ENCODE assay signal across 21 cellular contexts in genomic region chr5:119370521-119370920, GRCh38. TPM values are rescaled to one million over a fixed set of nuclear protein-coding genes. Genes with fewer than 3 reads are reported as not detected.
A peak's percentile ranks its signal among the peaks of the same experiment; 100 is the strongest.
DNase-seq lines count a peak whose midpoint lies in the region; ATAC-seq and TF ChIP-seq lines count a peak whose summit lies in the region.
"Had no signal": no experiment of that assay in that cellular context is flagged by ENCODE, and none has a peak within 500 bp of the region (broad histone marks: within the 10 kb centered on the region; RNA-seq: fewer than 3 reads in every experiment).

No MANE protein-coding gene starts in this region.

- no peaks in the 10 kb centered on the region for H3K27me3 ChIP-seq in CD4-positive, alpha-beta memory T cell (ENCODE audit: insufficient read depth, low read length)
- H3K27me3 ChIP-seq in transverse colon: no peaks in the 10 kb centered on the region
- H3K27me3 ChIP-seq: BLaER1 had no signal

- no peak for TF ChIP-seq EP300 in transverse colon (IDR thresholded peaks at IDR 0.05; ENCODE audit: low read depth)

- H3K9me3 ChIP-seq in CD4-positive, alpha-beta memory T cell (ENCODE audit: control insufficient read depth in 1 of 2, low read length in 2 of 2): no peaks in the 10 kb centered on the region
- no peaks in the 10 kb centered on the region for H3K9me3 ChIP-seq in transverse colon
- H3K9me3 ChIP-seq: left ventricle myocardium inferior, thoracic aorta had no signal

- peaks cover 85% of the 10 kb centered on the region for H3K4me1 ChIP-seq in CD4-positive, alpha-beta memory T cell (ENCODE audit: insufficient read depth, low read length)
- peaks cover 0 to 29% (median 8%) of the 10 kb centered on the region in 4 donors for H3K4me1 ChIP-seq in transverse colon

- in situ Hi-C loops in transverse colon (cut with MboI; ENCODE audit: low pct_ligation_motif_present in 1 of 4, low pct_unique_long_range_greater_than_20kb in 1 of 4, low sequenced_read_pairs in 3 of 4): no loop called here

- CTCF ChIA-PET in CD4-positive, alpha-beta memory T cell (lab: Charles Lee; ENCODE audit: partially characterized antibody): interaction anchor here (1.5 to 5.8 kb wide), 6 partner anchors 8 to 55 kb away, joined by 3 to 25 read pairs (median 10); no protein-coding TSS in a partner anchor

- H3K4me3 Mint-ChIP-seq in CD4-positive, alpha-beta memory T cell: peak overlapping the region in 1 of 8 donors; percentile 83
- H3K4me3 Mint-ChIP-seq in activated naive CD8-positive, alpha-beta T cell treated with anti-CD3 and anti-CD28 coated beads, Interleukin-2, amount 50 U/mL, for 24 hours: peak overlapping the region; percentile 80
- peak overlapping the region in 6 of 8 donors; percentile 35 to 88 (median 66) for H3K4me3 Mint-ChIP-seq in naive B cell
- H3K4me3 Mint-ChIP-seq: brain; T-helper 2 cell treated with Interferon-gamma antibody and Interleukin-4, amounts not matched to agents 5 μg/mL and 100 μg/mL, for 36 hours had no signal

- H3K27ac ChIP-seq in CD4-positive, alpha-beta memory T cell (ENCODE audit: low read depth, low read length): no peak overlapping the region
- no peak overlapping the region for H3K27ac ChIP-seq in caudate nucleus (ENCODE audit: low read depth, low read length)
- no peak overlapping the region for H3K27ac ChIP-seq in transverse colon
- H3K27ac ChIP-seq: BLaER1, HL-60, left ventricle myocardium inferior had no signal

- peak overlapping the region in 6 of 7 donors; percentile 15 to 89 (median 42) for H3K27ac Mint-ChIP-seq in CD4-positive, alpha-beta memory T cell
- H3K27ac Mint-ChIP-seq in activated naive CD8-positive, alpha-beta T cell treated with anti-CD3 and anti-CD28 coated beads, Interleukin-2, amount 50 U/mL, for 24 hours: peak overlapping the region; percentile 100
- H3K27ac Mint-ChIP-seq in naive B cell: peak overlapping the region; percentile 73 to 95 (median 82)
- H3K27ac Mint-ChIP-seq: brain had no signal

- H3K4me1 Mint-ChIP-seq in CD4-positive, alpha-beta memory T cell: peaks cover 63 to 85% (median 72%) of the 10 kb centered on the region in 4 donors
- H3K4me1 Mint-ChIP-seq in activated naive CD8-positive, alpha-beta T cell treated with anti-CD3 and anti-CD28 coated beads, Interleukin-2, amount 50 U/mL, for 24 hours: peaks cover 85% of the 10 kb centered on the region
- peaks cover 50 to 87% (median 70%) of the 10 kb centered on the region in 3 donors for H3K4me1 Mint-ChIP-seq in naive B cell

- DNase-seq in AG20443 (ENCODE audit: low spot score): peak; percentile 43
- no peak for DNase-seq in CD4-positive, alpha-beta memory T cell
- no peak for DNase-seq in activated naive CD8-positive, alpha-beta T cell treated with anti-CD3 and anti-CD28 coated beads, Interleukin-2, amount 50 U/mL, for 24 hours
- no peak for DNase-seq in naive B cell
- DNase-seq in T-helper 9 cell: no peak
- DNase-seq in caudate nucleus (lab: John Stamatoyannopoulos, UW): no peak
- no peak for DNase-seq in transverse colon
- DNase-seq: activated CD4-positive, alpha-beta T cell treated with anti-CD3 and anti-CD28 coated beads, Interleukin-2, amount 50 U/mL, for 1 hour; activated effector memory CD4-positive, alpha-beta T cell treated with Interleukin-2 at 50 U/mL for 16 hours; DMS53; HCEC 1CT; left ventricle myocardium inferior; NCI-H2029; Right ventricle myocardium superior; stimulated activated CD4-positive, alpha-beta T cell treated with anti-CD3 and anti-CD28 coated beads, Interleukin-4, amount 100 ng/mL, for 4 hours; stimulated activated CD8-positive, alpha-beta memory T cell treated with anti-CD3 and anti-CD28 coated beads, Interleukin-4, amount 100 ng/mL, for 48 hours had no signal

- ATAC-seq in activated naive CD8-positive, alpha-beta T cell treated with anti-CD3 and anti-CD28 coated beads, Interleukin-2, amount 50 U/mL, for 24 hours: no peak
- ATAC-seq in naive B cell (ENCODE audit: low read depth in 2 of 2): no peak

- POLR2A ChIA-PET in CD4-positive, alpha-beta memory T cell (lab: Charles Lee; ENCODE audit: partially characterized antibody): interaction anchor here (0.9 to 23.0 kb wide), 5 partner anchors 9 to 56 kb away, joined by 3 to 727 read pairs (median 5); partner anchors contain the start of gene TNFAIP8

- WGBS in transverse colon (ENCODE audit: low coverage in 1 of 2), 2 donors: 44 to 64% methylated on average over 1 of the region's 1 CpG

- no peaks in the 10 kb centered on the region for H3K9me3 Mint-ChIP-seq in CD4-positive, alpha-beta memory T cell
- no peaks in the 10 kb centered on the region for H3K9me3 Mint-ChIP-seq in activated naive CD8-positive, alpha-beta T cell treated with anti-CD3 and anti-CD28 coated beads, Interleukin-2, amount 50 U/mL, for 24 hours
- H3K9me3 Mint-ChIP-seq in naive B cell: no peaks in the 10 kb centered on the region
- H3K9me3 Mint-ChIP-seq: brain had no signal

- TF ChIP-seq CTCF in transverse colon (IDR thresholded peaks at IDR 0.05): no peak

- H3K4me3 ChIP-seq in CD4-positive, alpha-beta memory T cell (ENCODE audit: low read length in 2 of 2): no peak overlapping the region
- no peak overlapping the region for H3K4me3 ChIP-seq in transverse colon
- H3K4me3 ChIP-seq: BLaER1, left ventricle myocardium inferior, thoracic aorta had no signal

- H3K36me3 Mint-ChIP-seq in CD4-positive, alpha-beta memory T cell: peaks cover 20 to 44% of the 10 kb centered on the region in 2 donors
- H3K36me3 Mint-ChIP-seq in activated naive CD8-positive, alpha-beta T cell treated with anti-CD3 and anti-CD28 coated beads, Interleukin-2, amount 50 U/mL, for 24 hours (ENCODE audit: low read depth): peaks cover 67% of the 10 kb centered on the region
- peaks cover 9 to 13% of the 10 kb centered on the region in 2 donors for H3K36me3 Mint-ChIP-seq in naive B cell
- H3K36me3 Mint-ChIP-seq: brain had no signal

- intact Hi-C loops in CD4-positive, alpha-beta memory T cell (cut with micrococcal nuclease): no loop called here
- intact Hi-C loops in transverse colon (cut with DNase I; ENCODE audit: low total_unique reads): no loop called here

- TF ChIP-seq POLR2A in transverse colon (IDR thresholded peaks at IDR 0.05): no peak

- H3K36me3 ChIP-seq in CD4-positive, alpha-beta memory T cell (ENCODE audit: insufficient read depth, low read length): no peaks in the 10 kb centered on the region
- H3K36me3 ChIP-seq in transverse colon: no peaks in the 10 kb centered on the region
- H3K36me3 ChIP-seq: left ventricle myocardium inferior, thoracic aorta had no signal

- H3K27me3 Mint-ChIP-seq in CD4-positive, alpha-beta memory T cell: no peaks in the 10 kb centered on the region
- H3K27me3 Mint-ChIP-seq in activated naive CD8-positive, alpha-beta T cell treated with anti-CD3 and anti-CD28 coated beads, Interleukin-2, amount 50 U/mL, for 24 hours: no peaks in the 10 kb centered on the region
- no peaks in the 10 kb centered on the region for H3K27me3 Mint-ChIP-seq in naive B cell
- H3K27me3 Mint-ChIP-seq: brain had no signal

RNA-seq across cellular contexts. Expression of gene TNFAIP8, which starts 14.7 kb away (rescaled TPM):
- 100 to 1,000 TPM; 167 to 176 TPM for total RNA-seq in CD4-positive, alpha-beta memory T cell
- 100 to 1,000 TPM; 277 to 423 TPM for polyA plus RNA-seq in CD4-positive, alpha-beta memory T cell
- 100 to 1,000 TPM; 224 to 432 (median 315) TPM for polyA plus RNA-seq in naive B cell (ENCODE audit: low read depth in 6 of 6)
- total RNA-seq in transverse colon: 10 to 100 TPM in 3 of 4 donors, 1 to 10 TPM in 1; 9.8 to 28.1 (median 22.5) TPM

Comparison
In these comparisons a context has a peak if more than half of its experiments do, and no peak if none do; other contexts are left out.
1. H3K27ac Mint-ChIP-seq: peak in every context shown above with its lines; median percentile 100 in activated naive CD8-positive, alpha-beta T cell treated with anti-CD3 and anti-CD28 coated beads, Interleukin-2, amount 50 U/mL, for 24 hours; 82 in naive B cell; 42 in CD4-positive, alpha-beta memory T cell.
2. RNA of gene TNFAIP8, which starts 14.7 kb away (total RNA-seq): 167 to 176 TPM in CD4-positive, alpha-beta memory T cell; 9.8 to 28.1 TPM in transverse colon; every median in the first group is over 4 times any median in the second.